In the genomic region with DNA sequence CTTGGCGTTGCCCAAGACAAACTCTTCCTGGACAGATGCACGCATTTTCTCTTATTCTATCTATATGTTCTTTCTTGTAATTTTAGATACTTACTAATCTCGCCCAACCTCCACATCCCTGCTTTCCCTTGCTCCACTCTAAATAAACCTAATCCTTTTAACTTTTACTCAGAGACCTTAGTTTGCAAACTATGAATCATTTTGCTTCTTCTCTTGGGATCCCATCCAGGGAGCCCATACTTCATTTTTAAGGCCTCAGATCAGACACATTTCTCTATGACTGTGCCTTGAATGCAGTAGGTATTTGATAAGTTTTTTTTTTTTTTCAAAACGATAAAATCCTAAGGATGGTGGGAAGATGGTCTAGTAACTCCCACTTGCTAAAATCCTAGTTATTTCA, we compare ENCODE assay signal across 18 cellular contexts.
"Had no signal": no experiment of that assay in that cellular context is flagged by ENCODE, and none has a peak within 500 bp of the region (broad histone marks: within the 10 kb centered on the region; RNA-seq: fewer than 3 reads in every experiment).

No MANE protein-coding gene starts in this region.

- H3K9me3 ChIP-seq: ascending aorta had no signal

- H3K4me3 ChIP-seq: ascending aorta, dorsolateral prefrontal cortex, right atrium auricular region, skin epidermis, tibial nerve had no signal

- H3K27me3 ChIP-seq: ascending aorta, foreskin keratinocyte, right atrium auricular region, tibial nerve had no signal

- H3K4me1 ChIP-seq: ascending aorta, foreskin keratinocyte, right atrium auricular region had no signal

- ATAC-seq: activated CD4-positive, CD25-positive, alpha-beta regulatory T cell treated with anti-CD3 and anti-CD28 coated beads, Interleukin-2, amount 50 U/mL, for 24 hours; foreskin keratinocyte had no signal

- DNase-seq: activated CD4-positive, alpha-beta T cell treated with anti-CD3 and anti-CD28 coated beads, Interleukin-2, amount 50 U/mL, for 1 hour; activated naive CD4-positive, alpha-beta T cell treated with Interleukin-2 at 50 U/mL for 16 hours; dorsolateral prefrontal cortex; endodermal cell; foreskin keratinocyte; glutamatergic neuron; immature natural killer cell; nephron progenitor cell; occipital lobe; stimulated activated CD4-positive, alpha-beta T cell treated with anti-CD3 and anti-CD28 coated beads, Interleukin-4, amount 100 ng/mL, for 24 hours; stimulated activated naive CD4-positive, alpha-beta T cell; substantia nigra; T-helper 9 cell had no signal

- H3K36me3 ChIP-seq: ascending aorta, right atrium auricular region, tibial nerve had no signal

- H3K27ac ChIP-seq: ascending aorta, dorsolateral prefrontal cortex, foreskin keratinocyte, right atrium auricular region, skin epidermis, tibial nerve had no signal
